ENCODE assay signal across 1 cellular context in the genomic region with DNA sequence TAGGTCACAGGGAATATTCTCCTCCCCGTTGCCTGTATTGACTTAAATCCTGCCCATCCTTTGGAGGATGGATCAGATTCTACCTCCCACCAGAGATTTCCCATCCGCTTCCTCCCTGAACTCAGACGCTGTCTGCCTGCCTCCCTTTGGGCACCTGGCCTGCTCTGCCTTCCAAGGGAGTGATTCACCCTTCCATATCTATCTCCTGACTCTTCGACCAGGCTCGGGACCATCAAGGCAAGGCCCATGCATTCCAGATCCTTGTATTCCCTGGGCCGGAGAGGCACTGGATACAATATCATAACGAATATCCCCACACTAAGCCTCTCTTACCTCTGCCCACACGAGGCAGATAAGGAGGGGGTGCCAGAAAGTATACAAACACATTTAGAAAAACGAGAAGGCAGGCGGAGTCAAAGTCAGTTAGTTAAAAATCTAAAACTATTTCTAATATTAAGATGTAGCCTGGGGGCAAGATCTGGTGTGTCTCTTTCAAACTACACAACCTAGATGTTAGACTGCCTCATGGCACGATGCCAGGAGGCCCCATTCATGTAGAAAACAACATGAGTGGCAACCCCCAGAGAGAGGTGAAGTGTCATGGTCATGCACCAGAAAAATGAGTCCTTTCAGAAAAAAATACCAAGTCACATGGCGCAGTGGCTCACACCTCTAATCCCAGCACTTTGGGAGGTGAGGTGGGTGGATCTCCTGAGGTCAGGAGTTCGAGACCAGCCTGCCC.
TF ChIP-seq lines count a peak whose summit lies in the region.

No MANE protein-coding gene starts in this region.

TF ChIP-seq in A549, 52 proteins besides CTCF, POLR2A, EP300 and RAD21 (continued from another document):
- TF ChIP-seq SREBF2 (IDR thresholded peaks at IDR 0.05) (no peak), NPAS2 (CRISPR knock-in tag; IDR thresholded peaks at IDR 0.05; ENCODE audit: borderline replicate concordance) (no peak), HOXB5 (CRISPR knock-in tag; IDR thresholded peaks at IDR 0.05) (no peak)
